In genomic region chr1:107501081-107501605, GRCh38 we compare ENCODE assay signal across 17 cellular contexts.
DNase-seq lines count a peak whose midpoint lies in the region; ATAC-seq, FAIRE-seq and TF ChIP-seq lines count a peak whose summit lies in the region.
"Had no signal": no experiment of that assay in that cellular context is flagged by ENCODE, and none has a peak within 500 bp of the region (broad histone marks: within the 10 kb centered on the region; RNA-seq: fewer than 3 reads in every experiment).

No MANE protein-coding gene starts in this region.

- no peaks in the 10 kb centered on the region for H3F3A ChIP-seq in neural progenitor cell (ENCODE audit: low read depth)

- H3K9ac ChIP-seq in neural progenitor cell: no peak overlapping the region

- H3K27me3 Mint-ChIP-seq in WTC11 (ENCODE audit: low read depth) (no peaks in the 10 kb centered on the region; the same call in 1 of the 2 replicates), neural progenitor cell (ENCODE audit: insufficient read depth, low read depth) (no peaks in the 10 kb centered on the region)
- H3K27me3 Mint-ChIP-seq: B cell; CD8-positive, alpha-beta memory T cell had no signal

- no peaks in the 10 kb centered on the region for H3K4me1 ChIP-seq in neural progenitor cell
- H3K4me1 ChIP-seq in sigmoid colon: peaks cover 0 to 25% (median 8%) of the 10 kb centered on the region in 4 donors

- CTCF ChIA-PET in WTC11 (lab: Charles Lee): interaction anchor here (0.8 kb wide), 1 partner anchor 28 kb away, joined by 3 read pairs; no protein-coding TSS in a partner anchor

- POLR2A ChIA-PET in WTC11 (lab: Charles Lee): no interaction called here

- H3K9me3 Mint-ChIP-seq in WTC11: no peaks in the 10 kb centered on the region
- no peaks in the 10 kb centered on the region for H3K9me3 Mint-ChIP-seq in neural progenitor cell
- H3K9me3 Mint-ChIP-seq: CD8-positive, alpha-beta memory T cell had no signal

- intact Hi-C loops in sigmoid colon (cut with DNase I): no loop called here

- no peaks in the 10 kb centered on the region for H3K36me3 ChIP-seq in neural progenitor cell
- no peaks in the 10 kb centered on the region for H3K36me3 ChIP-seq in sigmoid colon

- ATAC-seq in WTC11 (0 out of 2 replicates have a peak, but pooled peaks have one; percentile 34), HG02973 (IDR thresholded peaks at IDR 0.05; ENCODE audit: unreplicated experiment) (no peak)
- ATAC-seq: HCT116 had no signal

- no peak overlapping the region for H2AFZ ChIP-seq in neural progenitor cell (replicated peaks)

- H3K36me3 Mint-ChIP-seq in WTC11: no peaks in the 10 kb centered on the region
- no peaks in the 10 kb centered on the region for H3K36me3 Mint-ChIP-seq in neural progenitor cell
- H3K36me3 Mint-ChIP-seq: CD14-positive monocyte had no signal

- H3K9me3 ChIP-seq in neural progenitor cell (ENCODE audit: low read depth): no peaks in the 10 kb centered on the region
- no peaks in the 10 kb centered on the region for H3K9me3 ChIP-seq in sigmoid colon

- 82 to 83% methylated on average over 6 of the region's 6 CpGs for WGBS in sigmoid colon, 2 donors

- no peaks in the 10 kb centered on the region for H3K4me1 Mint-ChIP-seq in WTC11
- H3K4me1 Mint-ChIP-seq in neural progenitor cell: no peaks in the 10 kb centered on the region

- no peak overlapping the region for H3K27ac ChIP-seq in neural progenitor cell
- H3K27ac ChIP-seq in sigmoid colon: no peak overlapping the region
- H3K27ac ChIP-seq: HL-60 had no signal

- H3K4me2 ChIP-seq in neural progenitor cell: no peak overlapping the region

- H3K27ac Mint-ChIP-seq in WTC11 (no peak overlapping the region), neural progenitor cell (no peak overlapping the region)
- H3K27ac Mint-ChIP-seq: B cell, CD14-positive monocyte had no signal

- no peaks in the 10 kb centered on the region for H3K27me3 ChIP-seq in neural progenitor cell
- H3K27me3 ChIP-seq in sigmoid colon: no peaks in the 10 kb centered on the region

- H4K20me1 ChIP-seq in neural progenitor cell (ENCODE audit: low read depth): no peaks in the 10 kb centered on the region

- peak in 1 of 4 donors; percentile 28 for TF ChIP-seq EP300 in sigmoid colon (IDR thresholded peaks at IDR 0.05)

- TF ChIP-seq POLR2A in sigmoid colon (IDR thresholded peaks at IDR 0.05): no peak

- peak; percentile 45 for TF ChIP-seq CTCF in LNCaP clone FGC (IDR thresholded peaks at IDR 0.05; ENCODE audit: control insufficient read depth, extremely low read depth, insufficient read depth)
- no peak for TF ChIP-seq CTCF in WTC11 (IDR thresholded peaks at IDR 0.05)
- peak; percentile 19 for TF ChIP-seq CTCF in neural progenitor cell (IDR thresholded peaks at IDR 0.05)
- no peak for TF ChIP-seq CTCF in sigmoid colon (IDR thresholded peaks at IDR 0.05)

- H3K4me3 ChIP-seq in LNCaP clone FGC (ENCODE audit: low read depth, low read length) (no peak overlapping the region), neural progenitor cell (no peak overlapping the region), sigmoid colon (no peak overlapping the region)

- FAIRE-seq in frontal cortex (lab: Jason Lieb, UNC): no peak
- FAIRE-seq: GM12891 had no signal

- no peaks in the 10 kb centered on the region for H3K79me2 ChIP-seq in neural progenitor cell (ENCODE audit: low read depth)

- peak; percentile 18 for DNase-seq in NCI-H82 (lab: John Stamatoyannopoulos, UW)
- no peak for DNase-seq in NCI-H82 treated with DMSO at 0.1 percent for 48 hours (lab: John Stamatoyannopoulos, UW; ENCODE audit: unreplicated experiment)
- peak; percentile 68 for DNase-seq in LNCaP clone FGC (ENCODE audit: low read depth)
- DNase-seq in WTC11 (ENCODE audit: low spot score): no peak
- no peak for DNase-seq in neural progenitor cell (ENCODE audit: low spot score)
- DNase-seq in sigmoid colon: no peak
- no peak for DNase-seq in frontal cortex (ENCODE audit: low spot score in 2 of 2)
- DNase-seq: ACHN; CD8-positive, alpha-beta memory T cell; DMS79; KBM-7 had no signal

- H3K4me3 Mint-ChIP-seq in WTC11 (no peak overlapping the region), neural progenitor cell (no peak overlapping the region)
- H3K4me3 Mint-ChIP-seq: B cell; CD14-positive monocyte; CD8-positive, alpha-beta memory T cell had no signal

TF ChIP-seq in WTC11, 78 proteins besides CTCF, POLR2A, EP300 and RAD21:
- TF ChIP-seq MAX (CRISPR knock-in tag; IDR thresholded peaks at IDR 0.05) (no peak), MLX (CRISPR knock-in tag; IDR thresholded peaks at IDR 0.05) (no peak), STAT6 (CRISPR knock-in tag; conservative IDR thresholded peaks at IDR 0.05; ENCODE audit: low read depth) (no peak), TCF7 (CRISPR knock-in tag; IDR thresholded peaks at IDR 0.05; ENCODE audit: low read depth) (no peak), USF1 (CRISPR knock-in tag; IDR thresholded peaks at IDR 0.05) (no peak)

Comparison
In these comparisons a context has a peak if more than half of its experiments do, and no peak if none do; other contexts are left out.
1. DNase-seq: peak in NCI-H82 (single experiment) and LNCaP clone FGC (single experiment); none in NCI-H82 treated with DMSO at 0.1 percent for 48 hours (single experiment), WTC11 (single experiment), neural progenitor cell (single experiment), sigmoid colon (single experiment) and frontal cortex (0 of 2).
2. CTCF ChIP-seq: peak in LNCaP clone FGC (single experiment) and neural progenitor cell (single experiment); none in WTC11 (single experiment) and sigmoid colon (0 of 4).